Comparison of ENCODE assay signal across 1 cellular context in the genomic region with DNA sequence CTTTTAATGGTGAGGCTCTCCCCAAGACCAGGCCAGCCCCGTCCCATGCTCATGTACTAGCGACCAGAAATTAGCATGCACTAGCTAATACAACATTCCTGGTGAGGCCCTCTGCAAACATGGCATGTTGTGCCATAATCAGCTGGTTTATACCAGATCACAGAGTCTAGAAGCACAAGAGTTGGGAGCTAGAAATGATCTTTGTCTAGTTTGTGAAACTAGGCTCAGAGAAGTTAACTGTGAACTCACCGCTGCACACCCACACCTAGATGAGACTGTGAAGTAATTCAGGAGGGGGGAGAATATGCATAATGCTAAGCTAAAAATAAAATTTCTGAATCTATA.
TF ChIP-seq lines count a peak whose summit lies in the region.

No MANE protein-coding gene starts in this region.

TF ChIP-seq in endothelial cell of umbilical vein, 7 proteins besides CTCF, POLR2A, EP300 and RAD21 (continued from another document):
- TF ChIP-seq, protein P1, sequence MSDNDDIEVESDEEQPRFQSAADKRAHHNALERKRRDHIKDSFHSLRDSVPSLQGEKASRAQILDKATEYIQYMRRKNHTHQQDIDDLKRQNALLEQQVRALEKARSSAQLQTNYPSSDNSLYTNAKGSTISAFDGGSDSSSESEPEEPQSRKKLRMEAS (IDR thresholded peaks at IDR 0.05; ENCODE audit: insufficient read depth, insufficient read length), result no peak
